In genomic region chr4:81405900-81406401, GRCh38 we compare ENCODE assay signal across 8 cellular contexts.
DNase-seq lines count a peak whose midpoint lies in the region; ATAC-seq, FAIRE-seq and TF ChIP-seq lines count a peak whose summit lies in the region.

No MANE protein-coding gene starts in this region.

- H3K4me3 ChIP-seq in gastrocnemius medialis, result peak overlapping the region in 2 of 4 donors; percentile 15 to 18

- no peaks in the 10 kb centered on the region for H3K36me3 ChIP-seq in gastrocnemius medialis

- H3K4me1 ChIP-seq in gastrocnemius medialis, result no peaks in the 10 kb centered on the region

- peak; percentile 61 to 77 (median 72) for TF ChIP-seq CTCF in gastrocnemius medialis (IDR thresholded peaks at IDR 0.05 in 4 of 5, conservative IDR thresholded peaks at IDR 0.05 in 1 of 5)

- no peaks in the 10 kb centered on the region for H3K27me3 ChIP-seq in gastrocnemius medialis

- no peak overlapping the region for H3K27ac ChIP-seq in gastrocnemius medialis

- in situ Hi-C loops in gastrocnemius medialis (cut with MboI; ENCODE audit: low sequenced_read_pairs in 4 of 4), result loop anchor here in 1 of 4 donors (10.0 kb wide), 1 partner anchor 869 kb away; no protein-coding TSS in a partner anchor

- H3K36me3 Mint-ChIP-seq in activated naive CD4-positive, alpha-beta T cell treated with anti-CD3 and anti-CD28 coated beads, Interleukin-2, amount 50 U/mL, for 72 hours, result no peaks in the 10 kb centered on the region

- no peak for FAIRE-seq in HTR-8/SVneo (lab: Jason Lieb, UNC)

- no peak overlapping the region for H3K27ac Mint-ChIP-seq in activated naive CD4-positive, alpha-beta T cell treated with anti-CD3 and anti-CD28 coated beads, Interleukin-2, amount 50 U/mL, for 72 hours

- intact Hi-C loops in Right ventricle myocardium superior (cut with DNase I) (loop anchor here (5.0 to 10.0 kb wide), 2 partner anchors 439 to 861 kb away; no protein-coding TSS in a partner anchor), gastrocnemius medialis (cut with DNase I; ENCODE audit: low total_unique reads) (loop anchor here (1.0 to 10.0 kb wide), 3 partner anchors 438 to 863 kb away; no protein-coding TSS in a partner anchor)

- no peaks in the 10 kb centered on the region for H3K9me3 ChIP-seq in gastrocnemius medialis

- H3K9me3 Mint-ChIP-seq in activated naive CD4-positive, alpha-beta T cell treated with anti-CD3 and anti-CD28 coated beads, Interleukin-2, amount 50 U/mL, for 72 hours, result no peaks in the 10 kb centered on the region

- TF ChIP-seq POLR2A in gastrocnemius medialis (IDR thresholded peaks at IDR 0.05), result no peak

- peak; percentile 9 for DNase-seq in activated naive CD4-positive, alpha-beta T cell treated with Interleukin-2 at 50 U/mL for 16 hours
- no peak for DNase-seq in activated naive CD4-positive, alpha-beta T cell (lab: John Stamatoyannopoulos, UW)
- DNase-seq in HTR-8/SVneo (ENCODE audit: insufficient read length, low spot score), result peak; percentile 42
- DNase-seq in NCI-H774 (lab: John Stamatoyannopoulos, UW), result peak; percentile 77
- peak in 1 of 2 donors; percentile 52 for DNase-seq in activated naive CD4-positive, alpha-beta T cell treated with anti-CD3 and anti-CD28 coated beads, Interleukin-2, amount 50 U/mL, for 72 hours (ENCODE audit: low spot score in 2 of 2)
- no peak for DNase-seq in Right ventricle myocardium superior
- peak in 1 of 2 donors; percentile 35 for DNase-seq in gastrocnemius medialis

- ATAC-seq in GM21717 (IDR thresholded peaks at IDR 0.05; ENCODE audit: unreplicated experiment) (peak; percentile 77), Right ventricle myocardium superior (ENCODE audit: poor library complexity) (peak; percentile 93), gastrocnemius medialis (peak; percentile 91 to 98)
- peak; percentile 78 to 85 for ATAC-seq in activated naive CD4-positive, alpha-beta T cell treated with anti-CD3 and anti-CD28 coated beads, Interleukin-2, amount 50 U/mL, for 72 hours

Comparison
In these comparisons a context has a peak if more than half of its experiments do, and no peak if none do; other contexts are left out.
1. DNase-seq: peak in activated naive CD4-positive, alpha-beta T cell treated with Interleukin-2 at 50 U/mL for 16 hours (single experiment), HTR-8/SVneo (single experiment) and NCI-H774 (single experiment); none in activated naive CD4-positive, alpha-beta T cell (0 of 4) and Right ventricle myocardium superior (single experiment).
2. Peak in every context shown above with its lines, with median percentiles within 50 percentile points of each other: ATAC-seq.